ENCODE assay signal across 1 cellular context in genomic region chr5:138565100-138565821, GRCh38.
A peak's percentile ranks its signal among the peaks of the same experiment; 100 is the strongest.
TF ChIP-seq lines count a peak whose summit lies in the region.

No MANE protein-coding gene starts in this region.

TF ChIP-seq in H1, 55 proteins besides CTCF, POLR2A, EP300 and RAD21 (continued from another document):
- TF ChIP-seq USF2 (IDR thresholded peaks at IDR 0.05; ENCODE audit: low read length) (no peak), POLR2AphosphoS5 (IDR thresholded peaks at IDR 0.05; ENCODE audit: low read depth, low read length) (peak; percentile 37; the same call in 1 of the 2 replicates), CHD2 (IDR thresholded peaks at IDR 0.05; ENCODE audit: low read length) (no peak), CREB1 (IDR thresholded peaks at IDR 0.05) (no peak)
